In the genomic region with DNA sequence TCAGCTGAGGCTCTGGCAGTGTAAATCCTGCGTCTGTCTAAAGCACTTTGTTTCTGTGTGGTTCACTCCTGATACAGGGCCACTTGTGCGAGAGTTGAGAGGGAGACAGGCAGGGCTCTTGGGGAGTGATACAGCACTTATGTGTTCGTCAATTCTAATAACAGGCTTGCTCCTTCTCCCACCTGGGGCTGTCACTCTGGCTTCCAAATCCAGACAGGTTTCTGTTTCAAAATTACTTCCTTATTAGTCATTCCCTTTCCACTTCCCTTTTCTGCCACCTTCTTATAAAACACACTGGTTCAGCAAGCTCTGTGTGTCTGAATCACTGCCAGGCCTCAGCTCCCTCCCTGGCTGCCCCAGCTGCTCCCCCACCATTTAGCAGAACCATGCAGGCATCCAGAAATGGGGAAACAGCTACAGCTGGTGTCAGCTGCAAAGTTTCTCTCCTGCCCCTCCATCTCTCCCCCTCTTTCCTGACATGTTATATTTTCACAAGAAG, we compare ENCODE assay signal across 8 cellular contexts. TPM values are rescaled to one million over a fixed set of nuclear protein-coding genes. Genes with fewer than 3 reads are reported as not detected.
A peak's percentile ranks its signal among the peaks of the same experiment; 100 is the strongest.
DNase-seq lines count a peak whose midpoint lies in the region; ATAC-seq and TF ChIP-seq lines count a peak whose summit lies in the region.

No MANE protein-coding gene starts in this region.

- H3K36me3 ChIP-seq in tibial nerve: no peaks in the 10 kb centered on the region

- peaks cover 0 to 21% (median 9%) of the 10 kb centered on the region in 4 donors for H3K4me1 ChIP-seq in tibial nerve

- H3K27me3 ChIP-seq in tibial nerve: no peaks in the 10 kb centered on the region

- WGBS in tibial nerve, 2 donors: 38 to 43% methylated on average over 3 of the region's 3 CpGs

- no peak overlapping the region for H3K4me3 ChIP-seq in cardiac fibroblast (replicated peaks in 1 of 2; ENCODE audit: low read depth in 2 of 2, low read length in 2 of 2)
- no peak overlapping the region for H3K4me3 ChIP-seq in tibial nerve

- peak; percentile 67 for DNase-seq in DMS153 treated with DMSO at 0.1 percent for 48 hours (lab: John Stamatoyannopoulos, UW; ENCODE audit: unreplicated experiment)
- peak; percentile 86 for DNase-seq in NCI-H524 treated with DMSO at 0.1 percent for 48 hours (lab: John Stamatoyannopoulos, UW)
- peak; percentile 61 to 71 for DNase-seq in cardiac fibroblast (ENCODE audit: low read depth in 2 of 2)
- DNase-seq in medulla oblongata (ENCODE audit: extremely low spot score): peak; percentile 89
- peak in 1 of 2 donors; percentile 28 for DNase-seq in tibial nerve (ENCODE audit: low spot score in 2 of 2)
- no peak for DNase-seq in AG08395 (ENCODE audit: low spot score)

- H3K27ac ChIP-seq in tibial nerve: peak overlapping the region; percentile 12 to 84 (median 69)

- peak; percentile 83 for ATAC-seq in GM19463 (IDR thresholded peaks at IDR 0.05; ENCODE audit: unreplicated experiment)
- peak; percentile 78 for ATAC-seq in HG03520 (IDR thresholded peaks at IDR 0.05; ENCODE audit: unreplicated experiment)

- peak in 1 of 2 donors; percentile 61 for TF ChIP-seq EP300 in tibial nerve (IDR thresholded peaks at IDR 0.05)

- H3K9me3 ChIP-seq in tibial nerve: peaks cover 0 to 11% (median 0%) of the 10 kb centered on the region in 4 donors

- TF ChIP-seq CTCF in cardiac fibroblast (IDR thresholded peaks at IDR 0.05; ENCODE audit: low read depth, low read length) (no peak), tibial nerve (IDR thresholded peaks at IDR 0.05) (no peak)

- TF ChIP-seq POLR2A in tibial nerve (IDR thresholded peaks at IDR 0.05): no peak

RNA-seq across cellular contexts. Expression of a gene that starts 58.5 kb away (rescaled TPM):
- total RNA-seq in tibial nerve: 10 to 100 TPM; 31.4 to 42.5 (median 39.2) TPM
